16 cellular contexts compared by ENCODE assay signal in genomic region chr18:10776493-10776892, GRCh38.
DNase-seq lines count a peak whose midpoint lies in the region; ATAC-seq and TF ChIP-seq lines count a peak whose summit lies in the region.
"Had no signal": no experiment of that assay in that cellular context is flagged by ENCODE, and none has a peak within 500 bp of the region (broad histone marks: within the 10 kb centered on the region; RNA-seq: fewer than 3 reads in every experiment).

No MANE protein-coding gene starts in this region.

- H3K4me1 ChIP-seq in left ventricle myocardium inferior (no peaks in the 10 kb centered on the region), sigmoid colon (no peaks in the 10 kb centered on the region)

- TF ChIP-seq CTCF in left ventricle myocardium inferior (IDR thresholded peaks at IDR 0.05; ENCODE audit: borderline replicate concordance) (no peak), sigmoid colon (IDR thresholded peaks at IDR 0.05) (no peak)

- no peak for TF ChIP-seq EP300 in sigmoid colon (IDR thresholded peaks at IDR 0.05)

- H3K4me3 ChIP-seq in left ventricle myocardium inferior (no peak overlapping the region), sigmoid colon (no peak overlapping the region), MG63 (no peak overlapping the region)
- H3K4me3 ChIP-seq: BLaER1 treated with 17β-estradiol and CSF1 and Interleukin-3, amounts not matched to agents 10 nM and 100 nM; GM12878; GM23338 had no signal

- no peaks in the 10 kb centered on the region for H3K36me3 ChIP-seq in left ventricle myocardium inferior
- no peaks in the 10 kb centered on the region for H3K36me3 ChIP-seq in sigmoid colon
- peaks cover 19% of the 10 kb centered on the region for H3K36me3 ChIP-seq in MG63
- H3K36me3 ChIP-seq: BLaER1 treated with 17β-estradiol and CSF1 and Interleukin-3, amounts not matched to agents 10 nM and 100 nM had no signal

- ATAC-seq in left ventricle myocardium superior (peak; percentile 81), GM18511 (IDR thresholded peaks at IDR 0.05; ENCODE audit: unreplicated experiment) (no peak)
- ATAC-seq: CD8-positive, alpha-beta T cell; GM12878; GM23338 had no signal

- WGBS in sigmoid colon, 2 donors = 40 to 62% methylated on average over 6 of the region's 6 CpGs

- intact Hi-C loops in left ventricle myocardium inferior (cut with micrococcal nuclease) = no loop called here
- intact Hi-C loops in cardiac septum (cut with DNase I) = no loop called here
- intact Hi-C loops in left ventricle myocardium superior (cut with micrococcal nuclease) = no loop called here
- intact Hi-C loops in sigmoid colon (cut with DNase I) = no loop called here

- peak; percentile 36 for DNase-seq in left ventricle myocardium inferior
- no peak for DNase-seq in cardiac septum (ENCODE audit: low spot score)
- peak; percentile 46 for DNase-seq in amniotic epithelial cell (ENCODE audit: low read depth)
- peak; percentile 46 for DNase-seq in left ventricle myocardium superior
- peak; percentile 71 for DNase-seq in sigmoid colon
- DNase-seq in germinal center (ENCODE audit: low spot score) = no peak
- no peak for DNase-seq in MG63
- DNase-seq: Calu3; CD8-positive, alpha-beta T cell; DMS79 treated with DMSO at 0.1 percent for 48 hours; GF-D8; HCEC 1CT had no signal

- H3K27me3 ChIP-seq in left ventricle myocardium inferior (ENCODE audit: low read depth) = peaks cover 81% of the 10 kb centered on the region
- no peaks in the 10 kb centered on the region for H3K27me3 ChIP-seq in sigmoid colon
- no peaks in the 10 kb centered on the region for H3K27me3 ChIP-seq in MG63
- H3K27me3 ChIP-seq: BLaER1 treated with 17β-estradiol and CSF1 and Interleukin-3, amounts not matched to agents 10 nM and 100 nM had no signal

- H3K27ac ChIP-seq in left ventricle myocardium inferior (replicated peaks) (no peak overlapping the region), sigmoid colon (peak overlapping the region in 2 of 4 donors; percentile 9 to 27)
- H3K27ac ChIP-seq: BLaER1 treated with 17β-estradiol and CSF1 and Interleukin-3, amounts not matched to agents 10 nM and 100 nM had no signal

- peaks cover 5% of the 10 kb centered on the region for H3K9me3 ChIP-seq in left ventricle myocardium inferior (replicated peaks)
- peaks cover 0 to 2% (median 0%) of the 10 kb centered on the region in 4 donors for H3K9me3 ChIP-seq in sigmoid colon
- no peaks in the 10 kb centered on the region for H3K9me3 ChIP-seq in MG63

- no peak for TF ChIP-seq POLR2A in sigmoid colon (IDR thresholded peaks at IDR 0.05)

Comparison
In these comparisons a context has a peak if more than half of its experiments do, and no peak if none do; other contexts are left out.
1. DNase-seq: peak in left ventricle myocardium inferior (single experiment), amniotic epithelial cell (single experiment), left ventricle myocardium superior (single experiment) and sigmoid colon (single experiment); none in cardiac septum (single experiment), germinal center (single experiment) and MG63 (single experiment).